ENCODE assay signal across 12 cellular contexts in the genomic region with DNA sequence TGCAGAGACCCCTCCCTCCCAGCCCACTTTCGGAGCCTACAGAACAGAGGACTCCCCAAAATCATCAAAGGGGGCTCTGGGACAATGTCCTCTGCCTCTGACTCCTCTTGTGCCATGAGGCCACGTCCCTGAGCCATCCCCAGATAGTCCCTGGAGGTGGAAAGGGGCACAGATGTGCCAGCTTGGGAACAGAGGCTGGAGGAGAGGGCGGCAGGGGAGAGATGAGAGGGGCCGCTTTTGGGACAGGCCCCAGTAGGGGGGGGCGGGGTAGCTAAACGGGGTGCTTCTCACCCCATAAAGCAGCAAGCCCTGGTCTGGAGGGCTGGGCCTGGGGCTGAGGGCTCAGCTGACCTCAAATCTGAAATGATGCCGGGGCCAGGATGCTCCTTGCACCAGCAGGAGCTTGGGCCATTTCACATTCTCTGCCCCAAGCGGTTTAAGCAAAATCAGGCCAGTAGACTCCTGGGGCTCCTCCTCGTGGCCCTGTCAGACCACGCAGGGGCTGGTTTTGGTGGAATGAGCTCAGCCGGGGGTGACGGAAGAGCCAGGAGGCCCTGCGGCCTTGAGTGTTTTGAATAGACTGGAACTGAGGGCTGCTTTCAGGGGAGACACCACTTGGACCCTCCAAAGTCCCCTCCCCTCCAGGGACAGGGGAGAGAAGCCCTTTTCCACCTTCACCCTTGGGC. TPM values are rescaled to one million over a fixed set of nuclear protein-coding genes. Genes with fewer than 3 reads are reported as not detected.
DNase-seq lines count a peak whose midpoint lies in the region; ATAC-seq and TF ChIP-seq lines count a peak whose summit lies in the region.
"Had no signal": no experiment of that assay in that cellular context is flagged by ENCODE, and none has a peak within 500 bp of the region (broad histone marks: within the 10 kb centered on the region; RNA-seq: fewer than 3 reads in every experiment).

No MANE protein-coding gene starts in this region.

- H3K4me3 ChIP-seq in OCI-LY3 (ENCODE audit: low read length) (no peak overlapping the region), osteoblast (ENCODE audit: insufficient read depth, low read length) (no peak overlapping the region)

- no peak overlapping the region for H3K27ac Mint-ChIP-seq in stimulated activated naive B cell treated with anti-CD40 and anti-IgM and Interleukin-4, amounts not matched to agents 10 μg/mL and 1 μg/mL and 100 μg/mL, for 72 hours
- H3K27ac Mint-ChIP-seq: immature natural killer cell; naive thymus-derived CD4-positive, alpha-beta T cell had no signal

- no peak for ATAC-seq in stimulated activated naive B cell treated with anti-CD40 and anti-IgM and Interleukin-4, amounts not matched to agents 10 μg/mL and 1 μg/mL and 100 μg/mL, for 72 hours (replicated peaks)
- ATAC-seq: naive thymus-derived CD4-positive, alpha-beta T cell had no signal

- DNase-seq in GM03348 (ENCODE audit: low spot score) (peak; percentile 44), dermis blood vessel endothelial cell (peak; percentile 12), osteoblast (ENCODE audit: insufficient read length, low spot score, missing footprints) (peak; percentile 95), cerebellum (ENCODE audit: low spot score) (no peak)
- no peak for DNase-seq in stimulated activated naive B cell treated with anti-CD40 and anti-IgM and Interleukin-4, amounts not matched to agents 10 μg/mL and 1 μg/mL and 100 μg/mL, for 72 hours
- DNase-seq in stimulated activated CD8-positive, alpha-beta memory T cell treated with anti-CD3 and anti-CD28 coated beads, Interleukin-4, amount 100 ng/mL, for 48 hours: no peak
- DNase-seq: immature natural killer cell; naive thymus-derived CD4-positive, alpha-beta T cell; NCI-H2081 had no signal

- H3K9me3 Mint-ChIP-seq in stimulated activated naive B cell treated with anti-CD40 and anti-IgM and Interleukin-4, amounts not matched to agents 10 μg/mL and 1 μg/mL and 100 μg/mL, for 72 hours: peaks cover 0 to 5% of the 10 kb centered on the region in 2 donors

- H3K27me3 ChIP-seq in OCI-LY3 (ENCODE audit: low read depth, low read length): peaks cover 22% of the 10 kb centered on the region
- peaks cover 50% of the 10 kb centered on the region for H3K27me3 ChIP-seq in osteoblast (ENCODE audit: insufficient read depth, low read length)

- H3K27ac ChIP-seq in OCI-LY3 (ENCODE audit: low read length) (no peak overlapping the region), osteoblast (ENCODE audit: low read depth, low read length) (no peak overlapping the region)

- H3K4me3 Mint-ChIP-seq in stimulated activated naive B cell treated with anti-CD40 and anti-IgM and Interleukin-4, amounts not matched to agents 10 μg/mL and 1 μg/mL and 100 μg/mL, for 72 hours: no peak overlapping the region
- H3K4me3 Mint-ChIP-seq: immature natural killer cell; naive thymus-derived CD4-positive, alpha-beta T cell had no signal

- H3K4me2 ChIP-seq in OCI-LY3 (ENCODE audit: low read length) (no peak overlapping the region), osteoblast (ENCODE audit: insufficient read depth, low read length) (no peak overlapping the region)

- no peaks in the 10 kb centered on the region for H3K36me3 ChIP-seq in OCI-LY3 (replicated peaks; ENCODE audit: low read depth, low read length)
- no peaks in the 10 kb centered on the region for H3K36me3 ChIP-seq in osteoblast (ENCODE audit: insufficient read depth, low read length)

- no peak overlapping the region for H2AFZ ChIP-seq in OCI-LY3 (ENCODE audit: low read depth, low read length)
- H2AFZ ChIP-seq in osteoblast (ENCODE audit: low read length): no peak overlapping the region

- TF ChIP-seq CTCF in OCI-LY3 (IDR thresholded peaks at IDR 0.05; ENCODE audit: low read depth, low read length): peak; percentile 10; the same call in 1 of the 2 replicates
- peak; percentile 34 for TF ChIP-seq CTCF in osteoblast (IDR thresholded peaks at IDR 0.05; ENCODE audit: extremely low read depth, low read depth, low read length)

- peaks cover 8% of the 10 kb centered on the region for H3K4me1 ChIP-seq in OCI-LY3 (ENCODE audit: low read length)
- no peaks in the 10 kb centered on the region for H3K4me1 ChIP-seq in osteoblast (ENCODE audit: insufficient read depth, low read length)

- H3K79me2 ChIP-seq in OCI-LY3 (ENCODE audit: low read length) (no peaks in the 10 kb centered on the region), osteoblast (ENCODE audit: insufficient read depth, low read length) (no peaks in the 10 kb centered on the region)

- no peak overlapping the region for H3K9ac ChIP-seq in OCI-LY3 (ENCODE audit: low read length)

- H4K20me1 ChIP-seq in OCI-LY3 (ENCODE audit: insufficient read depth, low read length) (no peaks in the 10 kb centered on the region), osteoblast (ENCODE audit: insufficient read depth, low read length) (no peaks in the 10 kb centered on the region)

- H3K9me3 ChIP-seq in OCI-LY3 (ENCODE audit: insufficient read depth, low read length) (no peaks in the 10 kb centered on the region), osteoblast (ENCODE audit: low read depth, low read length) (peaks cover 4% of the 10 kb centered on the region)

- H3K27me3 Mint-ChIP-seq in stimulated activated naive B cell treated with anti-CD40 and anti-IgM and Interleukin-4, amounts not matched to agents 10 μg/mL and 1 μg/mL and 100 μg/mL, for 72 hours: peaks cover 65 to 83% of the 10 kb centered on the region in 2 donors

- H3K4me1 Mint-ChIP-seq in stimulated activated naive B cell treated with anti-CD40 and anti-IgM and Interleukin-4, amounts not matched to agents 10 μg/mL and 1 μg/mL and 100 μg/mL, for 72 hours: peaks cover 8 to 12% of the 10 kb centered on the region in 2 donors
- H3K4me1 Mint-ChIP-seq: immature natural killer cell had no signal

- peaks cover 1 to 5% of the 10 kb centered on the region in 2 donors for H3K36me3 Mint-ChIP-seq in stimulated activated naive B cell treated with anti-CD40 and anti-IgM and Interleukin-4, amounts not matched to agents 10 μg/mL and 1 μg/mL and 100 μg/mL, for 72 hours

RNA-seq across cellular contexts. Expression of a gene that starts 27.1 kb away (rescaled TPM):
- not detected in 2 replicates for total RNA-seq in dermis blood vessel endothelial cell
- total RNA-seq in osteoblast: not detected in 2 replicates
- total RNA-seq in cerebellum: not detected
- total RNA-seq: endothelial cell of umbilical vein; G401; naive thymus-derived CD4-positive, alpha-beta T cell had no signal

RNA-seq across cellular contexts. Expression of a gene that starts 31.7 kb away (rescaled TPM):
- total RNA-seq in dermis blood vessel endothelial cell: 0.85 and 1.2 TPM in 2 replicates
- 0.59 and 0.72 TPM in 2 replicates for total RNA-seq in osteoblast
- total RNA-seq in cerebellum: 0.27 TPM

Comparison
In these comparisons a context has a peak if more than half of its experiments do, and no peak if none do; other contexts are left out.
1. DNase-seq: peak in GM03348 (single experiment), dermis blood vessel endothelial cell (single experiment) and osteoblast (single experiment); none in stimulated activated naive B cell treated with anti-CD40 and anti-IgM and Interleukin-4, amounts not matched to agents 10 μg/mL and 1 μg/mL and 100 μg/mL, for 72 hours (single experiment), stimulated activated CD8-positive, alpha-beta memory T cell treated with anti-CD3 and anti-CD28 coated beads, Interleukin-4, amount 100 ng/mL, for 48 hours (single experiment) and cerebellum (single experiment).